ENCODE assay signal across 8 cellular contexts in genomic region chr13:99151516-99151915, GRCh38. TPM values are rescaled to one million over a fixed set of nuclear protein-coding genes. Genes with fewer than 3 reads are reported as not detected.
DNase-seq lines count a peak whose midpoint lies in the region; ATAC-seq, FAIRE-seq and TF ChIP-seq lines count a peak whose summit lies in the region.

No MANE protein-coding gene starts in this region.

- no peak overlapping the region for H4K8ac ChIP-seq in mesendoderm (ENCODE audit: low read depth, low read length)

- WGBS in GM12878 (ENCODE audit: insufficient coverage, insufficient replicate concordance, low lambda C conversion rate, missing lambda C conversion rate) = 19% methylated on average over 4 of the region's 4 CpGs
- no CpG with 5 or more reads among the region's 4 CpGs for WGBS in mesendoderm (ENCODE audit: extremely low coverage, insufficient coverage, low lambda C conversion rate)

- FAIRE-seq in GM12878 (lab: Jason Lieb, UNC) = peak; percentile 47

- no peak for TF ChIP-seq CTCF in GM12878 (IDR thresholded peaks at IDR 0.05 in 2 of 3, conservative IDR thresholded peaks at IDR 0.05 in 1 of 3; ENCODE audit: control insufficient read depth in 2 of 3, extremely low read depth in 1 of 3, insufficient read depth in 1 of 3, low read depth in 3 of 3, low read length in 3 of 3)

- H3K27ac ChIP-seq in GM12878 (ENCODE audit: control insufficient read depth, insufficient read depth) (no peak overlapping the region), mesendoderm (ENCODE audit: low read depth, low read length) (no peak overlapping the region)

- H3K4me3 Mint-ChIP-seq in T-helper 17 cell = no peak overlapping the region

- H4K20me1 ChIP-seq in GM12878 (ENCODE audit: control insufficient read depth, insufficient read depth) = no peaks in the 10 kb centered on the region

- RAD21 ChIA-PET in GM12878 (lab: Charles Lee; ENCODE audit: unreplicated experiment) = no interaction called here

- H3K36me3 ChIP-seq in GM12878 (ENCODE audit: control insufficient read depth in 2 of 2, insufficient read depth in 2 of 2, low read length in 1 of 2) (no peaks in the 10 kb centered on the region), mesendoderm (ENCODE audit: control insufficient read depth, insufficient read depth, low read length) (no peaks in the 10 kb centered on the region)

- H3K4me2 ChIP-seq in GM12878 (ENCODE audit: control insufficient read depth, insufficient read depth) (no peak overlapping the region), mesendoderm (ENCODE audit: low read length) (no peak overlapping the region)

- DNase-seq in AG08396 (ENCODE audit: low spot score) (peak; percentile 43), GM12878 (ENCODE audit: low read depth, low spot score) (no peak), GM19238 (ENCODE audit: insufficient read length, low spot score) (no peak), DMS153 treated with DMSO at 0.1 percent for 48 hours (lab: John Stamatoyannopoulos, UW; ENCODE audit: unreplicated experiment) (no peak), T-helper 17 cell (no peak), mesendoderm (no peak)

- no peak for TF ChIP-seq RAD21 in GM12878 (IDR thresholded peaks at IDR 0.05; ENCODE audit: insufficient read depth, low read depth, low read length)

- H3K4ac ChIP-seq in mesendoderm (ENCODE audit: low read depth, low read length) = no peak overlapping the region

- no peaks in the 10 kb centered on the region for H3K79me1 ChIP-seq in mesendoderm (ENCODE audit: low read length)

- intact Hi-C loops in GM12878 (cut with micrococcal nuclease; ENCODE audit: unreplicated experiment) = no loop called here

- H3K56ac ChIP-seq in mesendoderm (ENCODE audit: low read length) = no peak overlapping the region

- H3K9ac ChIP-seq in GM12878 (ENCODE audit: control insufficient read depth, insufficient read depth, low read length) (no peak overlapping the region), mesendoderm (ENCODE audit: low read length) (no peak overlapping the region)

- no peak overlapping the region for H3K23ac ChIP-seq in mesendoderm (ENCODE audit: low read length)

- H3K27me3 ChIP-seq in GM12878 (replicated peaks in 1 of 2; ENCODE audit: control insufficient read depth in 2 of 2, insufficient read depth in 2 of 2, low read length in 1 of 2) (no peaks in the 10 kb centered on the region; a peak in 1 of 4 replicates), mesendoderm (ENCODE audit: insufficient read depth, low read length, poor library complexity) (no peaks in the 10 kb centered on the region)

- H2BK120ac ChIP-seq in mesendoderm (ENCODE audit: low read depth, low read length) = no peak overlapping the region

- SMC1A ChIA-PET in GM12878 (lab: Charles Lee; ENCODE audit: uncharacterized antibody, unreplicated experiment) = interaction anchor here (1.2 kb wide), 1 partner anchor 115 kb away, joined by 4 read pairs; no protein-coding TSS in a partner anchor

- in situ Hi-C loops in GM12878 (cut with MboI) = no loop called here

- peaks cover 7% of the 10 kb centered on the region for H3K4me1 Mint-ChIP-seq in T-helper 17 cell

- H3K4me3 ChIP-seq in GM12878 = no peak overlapping the region
- no peak overlapping the region for H3K4me3 ChIP-seq in mesendoderm (ENCODE audit: low read length)

- H3K27ac Mint-ChIP-seq in T-helper 17 cell = no peak overlapping the region

- TF ChIP-seq POLR2A in GM12878 (IDR thresholded peaks at IDR 0.05; ENCODE audit: low read depth, low read length) = no peak

- no peak overlapping the region for H2BK15ac ChIP-seq in mesendoderm (replicated peaks; ENCODE audit: low read depth)

- H4K5ac ChIP-seq in mesendoderm (ENCODE audit: low read length) = no peak overlapping the region

- H2AFZ ChIP-seq in GM12878 (ENCODE audit: control insufficient read depth, low read depth, low read length) = no peak overlapping the region

- H3K4me1 ChIP-seq in GM12878 (ENCODE audit: control insufficient read depth, insufficient read depth, low read length) (0 out of 2 replicates have a peak, but pooled peaks cover 3% of the 10 kb centered on the region), mesendoderm (ENCODE audit: control insufficient read depth, low read depth, low read length) (no peaks in the 10 kb centered on the region)

- H3K9me3 ChIP-seq in GM12878 (replicated peaks; ENCODE audit: control insufficient read depth, insufficient read depth, low read length) (no peaks in the 10 kb centered on the region; the same call in 2 of the 3 replicates), T-helper 17 cell (ENCODE audit: control insufficient read depth, low read length, poor library complexity, severe bottlenecking) (no peaks in the 10 kb centered on the region)

- H3K36me3 Mint-ChIP-seq in T-helper 17 cell (ENCODE audit: low read depth) = peaks cover 5% of the 10 kb centered on the region

- POLR2A ChIA-PET in GM12878 (lab: Charles Lee) = no interaction called here

- H3K79me2 ChIP-seq in GM12878 (ENCODE audit: control insufficient read depth, insufficient read depth, low read length) (no peaks in the 10 kb centered on the region), mesendoderm (ENCODE audit: control insufficient read depth, insufficient read depth, low read length) (no peaks in the 10 kb centered on the region)

- no peak overlapping the region for H3K18ac ChIP-seq in mesendoderm (ENCODE audit: low read length)

- no peak for TF ChIP-seq EP300 in GM12878 (IDR thresholded peaks at IDR 0.05; ENCODE audit: borderline replicate concordance in 1 of 2, control insufficient read depth in 1 of 2, low read depth in 2 of 2, low read length in 2 of 2)

- peak; percentile 69 for ATAC-seq in GM19397 (IDR thresholded peaks at IDR 0.05; ENCODE audit: unreplicated experiment)
- peak; percentile 89 for ATAC-seq in HG03439 (IDR thresholded peaks at IDR 0.05; ENCODE audit: unreplicated experiment)
- peak; percentile 77 for ATAC-seq in GM12878
- ATAC-seq in T-helper 17 cell = no peak

- no peaks in the 10 kb centered on the region for H3K27me3 Mint-ChIP-seq in T-helper 17 cell

- no TSS peak for BruUV-seq in GM12878 (replicated peaks; lab: Mats Ljungman, UMichigan)

- CTCF ChIA-PET in GM12878 (lab: Yijun Ruan, JAX) = interaction anchor here (0.7 kb wide), 1 partner anchor 902 kb away, joined by 3 read pairs; no protein-coding TSS in a partner anchor

- no peak overlapping the region for H2AK5ac ChIP-seq in mesendoderm (ENCODE audit: low read length)

- no peak overlapping the region for H2BK5ac ChIP-seq in mesendoderm (ENCODE audit: low read length)

TF ChIP-seq in GM12878, 131 proteins besides CTCF, POLR2A, EP300 and RAD21:
- TF ChIP-seq YY1 (IDR thresholded peaks at IDR 0.05; ENCODE audit: low read depth, low read length) (0 out of 2 replicates have a peak, but pooled peaks have one; percentile 23), KDM1A (IDR thresholded peaks at IDR 0.05; ENCODE audit: borderline replicate concordance) (no peak), SP1 (IDR thresholded peaks at IDR 0.05; ENCODE audit: low read depth, low read length) (no peak), JUNB (IDR thresholded peaks at IDR 0.05) (peak; percentile 51), SRF (IDR thresholded peaks at IDR 0.05; ENCODE audit: low read depth in 2 of 2, low read length in 2 of 2) (peak in 1 of 2 experiments; percentile 41; a peak in 1 of 4 replicates), USF1 (IDR thresholded peaks at IDR 0.05; ENCODE audit: borderline replicate concordance, extremely low read length, insufficient read depth, low read depth, low read length) (peak; percentile 13), PAX5 (IDR thresholded peaks at IDR 0.05; ENCODE audit: borderline replicate concordance, low read depth, low read length) (0 out of 2 replicates have a peak, but pooled peaks have one; percentile 23), IRF5 (IDR thresholded peaks at IDR 0.05; ENCODE audit: borderline replicate concordance) (no peak), RUNX3 (IDR thresholded peaks at IDR 0.05; ENCODE audit: low read length) (peak; percentile 67)

RNA-seq across cellular contexts. Expression of gene UBAC2, which starts 49.1 kb away (rescaled TPM):
- total RNA-seq in GM12878 (2013; cell fraction: nucleolus; rRNA removed) = 31.8 and 34.8 TPM in 2 replicates
- total RNA-seq in GM12878 (2014; rRNA removed) (15.2 and 16.9 TPM in 2 replicates), GM12878 (2014; rRNA removed; fragmentation: Illumina TruSeq; extraction: Trizol) (12.1 and 13.4 TPM in 2 replicates), GM12878 (2021) (18.7 and 20.0 TPM in 2 replicates), T-helper 17 cell (10 to 100 TPM; 74.2 to 75.3 TPM)
- 11.5 TPM for polyA plus RNA-seq in GM12878 (2011; ENCODE audit: low read depth)
- polyA plus RNA-seq in GM12878 (2011; rRNA removed) (54.6 and 60.2 TPM in 2 replicates), GM12878 (2014; fragmentation: Illumina TruSeq; extraction: Trizol) (18.0 and 22.3 TPM in 2 replicates), GM12878 (2014; fragmentation: Nextera tagmentation; extraction: Ambion mirVana) (1 to 10 TPM; 3.0 to 4.1 TPM), GM12878 (2014; rRNA removed) (14.5 and 17.0 TPM in 2 replicates), GM12878 (2016; fragmentation: Nextera tagmentation; extraction: Ambion mirVana) (10 to 100 TPM; 32.5 to 35.1 TPM)
- polyA plus RNA-seq in GM12878 (2011; cell fraction: cytosol; rRNA removed) = 37.5 and 44.5 TPM in 2 replicates
- 25.7 and 30.0 TPM in 2 replicates for polyA plus RNA-seq in GM12878 (2011; cell fraction: nucleus; rRNA removed)
- polyA plus RNA-seq in GM12878 (2012) = 15.2 and 21.6 TPM in 2 replicates
- polyA minus RNA-seq in GM12878 (2011; rRNA and poly(A)+ RNA removed) = 31.2 and 33.4 TPM in 2 replicates
- polyA minus RNA-seq in GM12878 (2011; cell fraction: cytosol; rRNA and poly(A)+ RNA removed) = 10.8 and 11.0 TPM in 2 replicates
- 17.5 and 28.3 TPM in 2 replicates for polyA minus RNA-seq in GM12878 (2011; cell fraction: nucleus; rRNA and poly(A)+ RNA removed)
- 39.5 TPM for polyA plus RNA-seq in mesendoderm (2013, experiment 1 of 2)
- 37.8 TPM for polyA plus RNA-seq in mesendoderm (2013, experiment 2 of 2)
